In genomic region chr5:126339215-126339805, GRCh38 we compare ENCODE assay signal across 8 cellular contexts.
DNase-seq lines count a peak whose midpoint lies in the region; ATAC-seq and TF ChIP-seq lines count a peak whose summit lies in the region.

No MANE protein-coding gene starts in this region.

- H3K27me3 Mint-ChIP-seq in activated naive CD4-positive, alpha-beta T cell treated with anti-CD3 and anti-CD28 coated beads for 36 hours (ENCODE audit: low read depth), result peaks cover 14% of the 10 kb centered on the region

- no peaks in the 10 kb centered on the region for H3K36me3 Mint-ChIP-seq in activated naive CD4-positive, alpha-beta T cell treated with anti-CD3 and anti-CD28 coated beads for 36 hours (ENCODE audit: low read depth)

- CTCF ChIA-PET in GM10248 (lab: Yijun Ruan, JAX), result interaction anchor here (0.6 to 10.0 kb wide), 29 partner anchors 9 to 1154 kb away, joined by 3 to 220 read pairs (median 4); partner anchors contain the start of gene PHAX
- CTCF ChIA-PET in activated naive CD4-positive, alpha-beta T cell treated with anti-CD3 and anti-CD28 coated beads for 36 hours (lab: Charles Lee), result interaction anchor here (0.7 to 3.7 kb wide), 20 partner anchors 9 to 262 kb away, joined by 3 to 66 read pairs (median 4); partner anchors contain the start of gene PHAX

- H3K4me3 ChIP-seq in gastrocnemius medialis, result no peak overlapping the region

- POLR2A ChIA-PET in GM10248 (lab: Yijun Ruan, JAX), result no interaction called here

- ATAC-seq in HG03103 (IDR thresholded peaks at IDR 0.05; ENCODE audit: low read depth, unreplicated experiment), result peak; percentile 57
- no peak for ATAC-seq in gastrocnemius medialis
- no peak for ATAC-seq in GM19397 (IDR thresholded peaks at IDR 0.05; ENCODE audit: unreplicated experiment)

- no peak overlapping the region for H3K27ac ChIP-seq in gastrocnemius medialis

- H3K27ac Mint-ChIP-seq in activated naive CD4-positive, alpha-beta T cell treated with anti-CD3 and anti-CD28 coated beads for 36 hours, result no peak overlapping the region

- in situ Hi-C loops in ACHN (cut with HindIII; ENCODE audit: low pct_ligation_motif_present, low pct_unique_long_range_greater_than_20kb, low sequenced_read_pairs) (no loop called here), gastrocnemius medialis (cut with MboI; ENCODE audit: low sequenced_read_pairs in 4 of 4) (no loop called here)

- H3K27me3 ChIP-seq in gastrocnemius medialis, result no peaks in the 10 kb centered on the region

- DNase-seq in ACHN (peak; percentile 71), GM10248 (ENCODE audit: extremely low spot score) (peak; percentile 43), NOMO-1 treated with dmso at 0.1 percent for 144 hours (lab: John Stamatoyannopoulos, UW; ENCODE audit: unreplicated experiment) (peak; percentile 20), glomerular endothelial cell (ENCODE audit: extremely low read depth, low read depth, low spot score) (peak; percentile 47), gastrocnemius medialis (peak in 1 of 2 donors; percentile 15)
- DNase-seq in activated naive CD4-positive, alpha-beta T cell treated with anti-CD3 and anti-CD28 coated beads for 36 hours, result peak; percentile 73

- no peaks in the 10 kb centered on the region for H3K9me3 ChIP-seq in gastrocnemius medialis

- peak; percentile 84 for TF ChIP-seq CTCF in GM10248 (IDR thresholded peaks at IDR 0.05; ENCODE audit: control extremely low read depth, extremely low read depth, low read depth, missing control alignments)
- peak; percentile 69 to 88 (median 78) for TF ChIP-seq CTCF in gastrocnemius medialis (IDR thresholded peaks at IDR 0.05 in 4 of 5, conservative IDR thresholded peaks at IDR 0.05 in 1 of 5)

- intact Hi-C loops in activated naive CD4-positive, alpha-beta T cell treated with anti-CD3 and anti-CD28 coated beads for 36 hours (cut with micrococcal nuclease), result loop anchor here (1.0 to 10.0 kb wide), 6 partner anchors 15 to 1155 kb away; no protein-coding TSS in a partner anchor
- intact Hi-C loops in gastrocnemius medialis (cut with DNase I; ENCODE audit: low total_unique reads), result loop anchor here (1.0 to 2.0 kb wide), 2 partner anchors 200 to 261 kb away; partner anchors contain the start of gene PHAX

- H3K4me1 Mint-ChIP-seq in activated naive CD4-positive, alpha-beta T cell treated with anti-CD3 and anti-CD28 coated beads for 36 hours (ENCODE audit: low read depth), result no peaks in the 10 kb centered on the region

- no peaks in the 10 kb centered on the region for H3K9me3 Mint-ChIP-seq in activated naive CD4-positive, alpha-beta T cell treated with anti-CD3 and anti-CD28 coated beads for 36 hours

- H3K36me3 ChIP-seq in gastrocnemius medialis, result no peaks in the 10 kb centered on the region

- no peak for TF ChIP-seq POLR2A in gastrocnemius medialis (IDR thresholded peaks at IDR 0.05)

- no peaks in the 10 kb centered on the region for H3K4me1 ChIP-seq in gastrocnemius medialis

- no peak overlapping the region for H3K4me3 Mint-ChIP-seq in activated naive CD4-positive, alpha-beta T cell treated with anti-CD3 and anti-CD28 coated beads for 36 hours
